Comparison of ENCODE assay signal across 9 cellular contexts in the genomic region with DNA sequence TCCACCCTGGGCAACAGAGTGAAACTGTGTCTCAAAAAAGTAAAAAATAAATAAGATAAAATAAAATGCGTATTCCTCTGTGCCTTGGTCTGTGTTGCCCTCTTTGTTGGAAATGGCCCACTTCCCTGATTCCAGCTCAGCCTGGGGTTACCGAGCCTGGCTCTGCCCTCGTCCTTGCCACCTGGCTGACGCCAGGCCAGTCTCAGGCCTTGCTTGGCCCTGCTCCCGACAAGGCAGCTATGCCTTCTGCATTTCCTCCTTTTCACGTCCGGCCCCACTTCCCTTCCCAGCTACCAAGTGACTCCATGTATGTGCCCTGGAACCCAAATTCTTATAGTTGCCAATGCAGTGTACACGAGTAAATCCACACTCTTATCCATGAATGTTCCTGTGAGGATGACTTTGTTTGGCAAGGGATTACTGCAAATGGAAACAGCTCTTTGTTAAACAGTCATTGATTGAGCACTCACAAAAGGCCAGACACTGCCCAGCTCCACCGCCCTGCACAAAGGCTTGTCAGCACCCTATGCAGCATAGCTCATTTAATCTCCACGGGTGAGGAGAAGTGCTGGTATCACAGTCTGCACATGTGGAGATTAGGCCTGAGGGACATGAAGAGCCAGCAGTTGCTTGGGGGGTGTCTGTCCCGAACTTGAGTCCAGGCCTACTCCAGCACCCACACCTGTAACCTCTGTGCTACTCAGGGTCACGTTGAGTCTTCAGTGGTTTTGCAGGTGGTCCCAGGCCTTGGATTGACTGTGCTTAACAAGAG. TPM values are rescaled to one million over a fixed set of nuclear protein-coding genes. Genes with fewer than 3 reads are reported as not detected.
DNase-seq lines count a peak whose midpoint lies in the region; ATAC-seq, FAIRE-seq and TF ChIP-seq lines count a peak whose summit lies in the region.
"Had no signal": no experiment of that assay in that cellular context is flagged by ENCODE, and none has a peak within 500 bp of the region (broad histone marks: within the 10 kb centered on the region; RNA-seq: fewer than 3 reads in every experiment).

No MANE protein-coding gene starts in this region.

- H4K20me1 ChIP-seq in GM23338 (replicated peaks; ENCODE audit: insufficient read depth), result no peaks in the 10 kb centered on the region

- no peaks in the 10 kb centered on the region for H3K9me3 ChIP-seq in adipocyte (ENCODE audit: control insufficient read depth, low read length)
- no peaks in the 10 kb centered on the region for H3K9me3 ChIP-seq in kidney (ENCODE audit: control insufficient read depth in 1 of 2, low read length in 2 of 2)
- no peaks in the 10 kb centered on the region for H3K9me3 ChIP-seq in skeletal muscle satellite cell (replicated peaks; ENCODE audit: low read length)

- peaks cover 4% of the 10 kb centered on the region for H3K36me3 Mint-ChIP-seq in GM23338 (ENCODE audit: low read depth)
- H3K36me3 Mint-ChIP-seq: activated CD8-positive, alpha-beta memory T cell treated with anti-CD3 and anti-CD28 coated beads, Interleukin-2, amount 10 ng/mL, durations not matched to agents 7 days and 5 days had no signal

- intact Hi-C loops in kidney (cut with DNase I), result no loop called here

- H3K4me1 Mint-ChIP-seq in GM23338, result peaks cover 86% of the 10 kb centered on the region
- H3K4me1 Mint-ChIP-seq: activated CD8-positive, alpha-beta memory T cell treated with anti-CD3 and anti-CD28 coated beads, Interleukin-2, amount 10 ng/mL, durations not matched to agents 7 days and 5 days had no signal

- H3K27me3 Mint-ChIP-seq in GM23338 (ENCODE audit: insufficient read depth, low read depth, poor library complexity), result peaks cover 24% of the 10 kb centered on the region
- H3K27me3 Mint-ChIP-seq: activated CD8-positive, alpha-beta memory T cell treated with anti-CD3 and anti-CD28 coated beads, Interleukin-2, amount 10 ng/mL, durations not matched to agents 7 days and 5 days had no signal

- no peak overlapping the region; the same call in 2 of the 3 replicates for H3K4me3 Mint-ChIP-seq in GM23338
- H3K4me3 Mint-ChIP-seq: activated CD8-positive, alpha-beta memory T cell treated with anti-CD3 and anti-CD28 coated beads, Interleukin-2, amount 10 ng/mL, durations not matched to agents 7 days and 5 days had no signal

- peak overlapping the region; percentile 64; the same call in 1 of the 2 replicates for H3K4me2 ChIP-seq in GM23338
- H3K4me2 ChIP-seq in skeletal muscle satellite cell (ENCODE audit: low read length), result peak overlapping the region; percentile 76

- peaks cover 15% of the 10 kb centered on the region for H3K79me2 ChIP-seq in GM23338 (replicated peaks; ENCODE audit: insufficient read depth)

- H3K9ac ChIP-seq in adipocyte (ENCODE audit: low read length) (no peak overlapping the region), kidney (ENCODE audit: low read length in 2 of 2) (no peak overlapping the region), skeletal muscle satellite cell (ENCODE audit: low read depth, low read length) (peak overlapping the region; percentile 58)

- peaks cover 10% of the 10 kb centered on the region for H3F3A ChIP-seq in GM23338 (replicated peaks; ENCODE audit: low read depth)

- H3K27me3 ChIP-seq in GM23338 (ENCODE audit: insufficient read depth), result no peaks in the 10 kb centered on the region
- H3K27me3 ChIP-seq in adipocyte (replicated peaks; ENCODE audit: control insufficient read depth, insufficient read depth, low read length), result no peaks in the 10 kb centered on the region
- H3K27me3 ChIP-seq in skeletal muscle satellite cell (ENCODE audit: control insufficient read depth, insufficient read depth, low read length), result no peaks in the 10 kb centered on the region

- H2AFZ ChIP-seq in GM23338, result no peak overlapping the region; the same call in 1 of the 2 replicates

- peaks cover 81% of the 10 kb centered on the region for H3K4me1 ChIP-seq in GM23338 (ENCODE audit: insufficient read depth)
- H3K4me1 ChIP-seq in adipocyte (ENCODE audit: control insufficient read depth, insufficient read depth, low read length), result peaks cover 3% of the 10 kb centered on the region
- peaks cover 0 to 2% of the 10 kb centered on the region in 2 donors for H3K4me1 ChIP-seq in kidney (ENCODE audit: control insufficient read depth in 1 of 2, insufficient read depth in 1 of 2, low read depth in 1 of 2, low read length in 2 of 2)
- peaks cover 15% of the 10 kb centered on the region for H3K4me1 ChIP-seq in skeletal muscle satellite cell (ENCODE audit: control insufficient read depth, insufficient read depth, low read length)

- peak; percentile 11 for ATAC-seq in GM23338
- ATAC-seq in HG03469 (IDR thresholded peaks at IDR 0.05; ENCODE audit: unreplicated experiment), result no peak
- ATAC-seq in HG02981 (IDR thresholded peaks at IDR 0.05; ENCODE audit: unreplicated experiment), result no peak
- ATAC-seq: activated CD8-positive, alpha-beta memory T cell treated with anti-CD3 and anti-CD28 coated beads, Interleukin-2, amount 10 ng/mL, durations not matched to agents 7 days and 5 days had no signal

- DNase-seq in GM23338 (ENCODE audit: low spot score) (no peak), adipocyte (ENCODE audit: low read depth) (no peak), kidney (peak; percentile 53), AML-193 (lab: John Stamatoyannopoulos, UW) (no peak), NCI-H2227 (lab: John Stamatoyannopoulos, UW; ENCODE audit: unreplicated experiment) (no peak)
- DNase-seq: activated CD8-positive, alpha-beta memory T cell treated with anti-CD3 and anti-CD28 coated beads, Interleukin-2, amount 10 ng/mL, durations not matched to agents 7 days and 5 days had no signal

- FAIRE-seq in kidney (lab: Jason Lieb, UNC), result no peak

- H3K4me3 ChIP-seq in GM23338 (0 out of 2 replicates have a peak overlapping the region, but pooled peaks have one; percentile 35), adipocyte (ENCODE audit: low read length) (peak overlapping the region; percentile 71), kidney (ENCODE audit: low read length in 2 of 2) (no peak overlapping the region), skeletal muscle satellite cell (ENCODE audit: low read length) (peak overlapping the region; percentile 55)

- TF ChIP-seq CTCF in GM23338 (conservative IDR thresholded peaks at IDR 0.05; ENCODE audit: low read depth in 2 of 2) (no peak), kidney (IDR thresholded peaks at IDR 0.05; ENCODE audit: borderline replicate concordance, extremely low read depth, insufficient read depth) (no peak)

- H3K9me2 ChIP-seq in GM23338 (ENCODE audit: insufficient read depth), result no peaks in the 10 kb centered on the region

- H3K36me3 ChIP-seq in GM23338 (ENCODE audit: insufficient read depth) (no peaks in the 10 kb centered on the region), adipocyte (ENCODE audit: control insufficient read depth, insufficient read depth, low read length, severe bottlenecking) (no peaks in the 10 kb centered on the region), kidney (ENCODE audit: control insufficient read depth in 1 of 2, insufficient read depth in 2 of 2, low read length in 2 of 2) (no peaks in the 10 kb centered on the region), skeletal muscle satellite cell (ENCODE audit: insufficient read depth, low read length) (no peaks in the 10 kb centered on the region)

- H3K9me3 Mint-ChIP-seq in GM23338, result no peaks in the 10 kb centered on the region; the same call in 2 of the 3 replicates

- H3K27ac ChIP-seq in GM23338 (ENCODE audit: low read depth) (peak overlapping the region; percentile 79; the same call in 1 of the 2 replicates), kidney (ENCODE audit: low read depth in 2 of 2, low read length in 2 of 2) (no peak overlapping the region)

- peak overlapping the region; percentile 79 for H3K27ac Mint-ChIP-seq in GM23338
- H3K27ac Mint-ChIP-seq: activated CD8-positive, alpha-beta memory T cell treated with anti-CD3 and anti-CD28 coated beads, Interleukin-2, amount 10 ng/mL, durations not matched to agents 7 days and 5 days had no signal

TF ChIP-seq in GM23338, 12 proteins besides CTCF, POLR2A, EP300 and RAD21 (continues in another document):
- TF ChIP-seq ZNF331 (CRISPR knock-in tag; IDR thresholded peaks at IDR 0.05; ENCODE audit: low read depth) (no peak), ETS1 (IDR thresholded peaks at IDR 0.05) (no peak)
- TF ChIP-seq, protein P1, sequence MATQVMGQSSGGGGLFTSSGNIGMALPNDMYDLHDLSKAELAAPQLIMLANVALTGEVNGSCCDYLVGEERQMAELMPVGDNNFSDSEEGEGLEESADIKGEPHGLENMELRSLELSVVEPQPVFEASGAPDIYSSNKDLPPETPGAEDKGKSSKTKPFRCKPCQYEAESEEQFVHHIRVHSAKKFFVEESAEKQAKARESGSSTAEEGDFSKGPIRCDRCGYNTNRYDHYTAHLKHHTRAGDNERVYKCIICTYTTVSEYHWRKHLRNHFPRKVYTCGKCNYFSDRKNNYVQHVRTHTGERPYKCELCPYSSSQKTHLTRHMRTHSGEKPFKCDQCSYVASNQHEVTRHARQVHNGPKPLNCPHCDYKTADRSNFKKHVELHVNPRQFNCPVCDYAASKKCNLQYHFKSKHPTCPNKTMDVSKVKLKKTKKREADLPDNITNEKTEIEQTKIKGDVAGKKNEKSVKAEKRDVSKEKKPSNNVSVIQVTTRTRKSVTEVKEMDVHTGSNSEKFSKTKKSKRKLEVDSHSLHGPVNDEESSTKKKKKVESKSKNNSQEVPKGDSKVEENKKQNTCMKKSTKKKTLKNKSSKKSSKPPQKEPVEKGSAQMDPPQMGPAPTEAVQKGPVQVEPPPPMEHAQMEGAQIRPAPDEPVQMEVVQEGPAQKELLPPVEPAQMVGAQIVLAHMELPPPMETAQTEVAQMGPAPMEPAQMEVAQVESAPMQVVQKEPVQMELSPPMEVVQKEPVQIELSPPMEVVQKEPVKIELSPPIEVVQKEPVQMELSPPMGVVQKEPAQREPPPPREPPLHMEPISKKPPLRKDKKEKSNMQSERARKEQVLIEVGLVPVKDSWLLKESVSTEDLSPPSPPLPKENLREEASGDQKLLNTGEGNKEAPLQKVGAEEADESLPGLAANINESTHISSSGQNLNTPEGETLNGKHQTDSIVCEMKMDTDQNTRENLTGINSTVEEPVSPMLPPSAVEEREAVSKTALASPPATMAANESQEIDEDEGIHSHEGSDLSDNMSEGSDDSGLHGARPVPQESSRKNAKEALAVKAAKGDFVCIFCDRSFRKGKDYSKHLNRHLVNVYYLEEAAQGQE (IDR thresholded peaks at IDR 0.05; ENCODE audit: unreplicated experiment), result no peak

RNA-seq across cellular contexts. Expression of gene SPSB4, which starts 25.1 kb away (rescaled TPM):
- 20.1 and 25.9 TPM in 2 replicates for total RNA-seq in GM23338 (2014; rRNA removed; shearing (Covaris generic))
- polyA plus RNA-seq in GM23338 (2016; fragmentation: Nextera tagmentation; extraction: Ambion mirVana) (6.6 and 6.7 TPM in 2 replicates), kidney (ENCODE audit: insufficient read depth, low read depth, low replicate concordance) (1.9 TPM)
- total RNA-seq in kidney, result 0.57 TPM
- total RNA-seq in skeletal muscle satellite cell (2012; rRNA removed), result 0.22 TPM in 1 of 2 replicates, not detected in the other

Comparison
In these comparisons a context has a peak if more than half of its experiments do, and no peak if none do; other contexts are left out.
1. H3K4me3 ChIP-seq: peak in GM23338 (single experiment), adipocyte (single experiment) and skeletal muscle satellite cell (single experiment); none in kidney (0 of 2).
2. RNA of gene SPSB4, which starts 25.1 kb away (total RNA-seq): 20.1 to 25.9 TPM in GM23338; 0.57 TPM in kidney (single experiment); every median in the first group is over 10 times any median in the second.